In genomic region chr3:35932995-35933394, GRCh38 we compare ENCODE assay signal across 1 cellular context.
TF ChIP-seq lines count a peak whose summit lies in the region.

No MANE protein-coding gene starts in this region.

TF ChIP-seq in HEK293, 187 proteins besides CTCF, POLR2A, EP300 and RAD21 (continued from another document):
- TF ChIP-seq PRDM6 (tag by site-specific recombination; IDR thresholded peaks at IDR 0.05): peak; percentile 41; the same call in 1 of the 2 replicates
- TF ChIP-seq, protein P1, sequence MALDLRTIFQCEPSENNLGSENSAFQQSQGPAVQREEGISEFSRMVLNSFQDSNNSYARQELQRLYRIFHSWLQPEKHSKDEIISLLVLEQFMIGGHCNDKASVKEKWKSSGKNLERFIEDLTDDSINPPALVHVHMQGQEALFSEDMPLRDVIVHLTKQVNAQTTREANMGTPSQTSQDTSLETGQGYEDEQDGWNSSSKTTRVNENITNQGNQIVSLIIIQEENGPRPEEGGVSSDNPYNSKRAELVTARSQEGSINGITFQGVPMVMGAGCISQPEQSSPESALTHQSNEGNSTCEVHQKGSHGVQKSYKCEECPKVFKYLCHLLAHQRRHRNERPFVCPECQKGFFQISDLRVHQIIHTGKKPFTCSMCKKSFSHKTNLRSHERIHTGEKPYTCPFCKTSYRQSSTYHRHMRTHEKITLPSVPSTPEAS (tag by site-specific recombination; IDR thresholded peaks at IDR 0.05): no peak
- TF ChIP-seq ZNF335 (tag by site-specific recombination; conservative IDR thresholded peaks at IDR 0.05): no peak
- TF ChIP-seq ZNF76 (tag by site-specific recombination; IDR thresholded peaks at IDR 0.05; ENCODE audit: borderline replicate concordance, low read depth): no peak
- TF ChIP-seq ZNF341 (tag by site-specific recombination; IDR thresholded peaks at IDR 0.05; ENCODE audit: low read depth): no peak
- TF ChIP-seq, protein P2, sequence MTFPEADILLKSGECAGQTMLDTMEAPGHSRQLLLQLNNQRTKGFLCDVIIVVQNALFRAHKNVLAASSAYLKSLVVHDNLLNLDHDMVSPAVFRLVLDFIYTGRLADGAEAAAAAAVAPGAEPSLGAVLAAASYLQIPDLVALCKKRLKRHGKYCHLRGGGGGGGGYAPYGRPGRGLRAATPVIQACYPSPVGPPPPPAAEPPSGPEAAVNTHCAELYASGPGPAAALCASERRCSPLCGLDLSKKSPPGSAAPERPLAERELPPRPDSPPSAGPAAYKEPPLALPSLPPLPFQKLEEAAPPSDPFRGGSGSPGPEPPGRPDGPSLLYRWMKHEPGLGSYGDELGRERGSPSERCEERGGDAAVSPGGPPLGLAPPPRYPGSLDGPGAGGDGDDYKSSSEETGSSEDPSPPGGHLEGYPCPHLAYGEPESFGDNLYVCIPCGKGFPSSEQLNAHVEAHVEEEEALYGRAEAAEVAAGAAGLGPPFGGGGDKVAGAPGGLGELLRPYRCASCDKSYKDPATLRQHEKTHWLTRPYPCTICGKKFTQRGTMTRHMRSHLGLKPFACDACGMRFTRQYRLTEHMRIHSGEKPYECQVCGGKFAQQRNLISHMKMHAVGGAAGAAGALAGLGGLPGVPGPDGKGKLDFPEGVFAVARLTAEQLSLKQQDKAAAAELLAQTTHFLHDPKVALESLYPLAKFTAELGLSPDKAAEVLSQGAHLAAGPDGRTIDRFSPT (tag by site-specific recombination; IDR thresholded peaks at IDR 0.05): 0 out of 2 replicates have a peak, but pooled peaks have one; percentile 15
- TF ChIP-seq ZNF629 (tag by site-specific recombination; IDR thresholded peaks at IDR 0.05): peak; percentile 49
- TF ChIP-seq ZNF19 (tag by site-specific recombination; IDR thresholded peaks at IDR 0.05; ENCODE audit: low read depth): no peak
- TF ChIP-seq GLIS2 (tag by site-specific recombination; IDR thresholded peaks at IDR 0.05): no peak
- no peak for TF ChIP-seq ZNF624 (tag by site-specific recombination; IDR thresholded peaks at IDR 0.05)
